8 cellular contexts compared by ENCODE assay signal in genomic region chr16:29810699-29811169, GRCh38. TPM values are rescaled to one million over a fixed set of nuclear protein-coding genes. Genes with fewer than 3 reads are reported as not detected.
DNase-seq lines count a peak whose midpoint lies in the region; ATAC-seq and TF ChIP-seq lines count a peak whose summit lies in the region.

No MANE protein-coding gene starts in this region.

- DNase-seq in Karpas-422 (peak; percentile 61), dorsolateral prefrontal cortex (no peak), middle frontal gyrus (ENCODE audit: extremely low spot score, low spot score) (no peak), occipital lobe (lab: John Stamatoyannopoulos, UW) (no peak)

- TF ChIP-seq CTCF in dorsolateral prefrontal cortex (IDR thresholded peaks at IDR 0.05 in 54 of 56, conservative IDR thresholded peaks at IDR 0.05 in 2 of 56; ENCODE audit: low read depth in 1 of 56, partially characterized antibody in 56 of 56), result no peak

- intact Hi-C loops in dorsolateral prefrontal cortex (cut with DNase I), result loop anchor here (5.0 to 10.0 kb wide), 4 partner anchors 92 to 847 kb away; partner anchors contain the start of genes HIRIP3 (in 2 of the 2), INO80E (in 2 of the 2), ASPHD1 (in 1 of the 2) and FBRS (in 1 of the 2)

- peak overlapping the region; percentile 98 for H3K9ac ChIP-seq in BLaER1
- H3K9ac ChIP-seq in Karpas-422 (ENCODE audit: low read length), result peak overlapping the region; percentile 96

- peak overlapping the region; percentile 77 for H3K27ac ChIP-seq in BLaER1
- peak overlapping the region; percentile 57 for H3K27ac ChIP-seq in Karpas-422 (ENCODE audit: low read length)
- peak overlapping the region in 58 of 59 donors; percentile 68 to 99 (median 96) for H3K27ac ChIP-seq in dorsolateral prefrontal cortex

- no peaks in the 10 kb centered on the region for H3K9me3 ChIP-seq in BLaER1
- H3K9me3 ChIP-seq in Karpas-422 (ENCODE audit: low read length), result no peaks in the 10 kb centered on the region
- no peaks in the 10 kb centered on the region for H3K9me3 ChIP-seq in neuron (ENCODE audit: low read length)

- no peak for ATAC-seq in GM21528 (IDR thresholded peaks at IDR 0.05; ENCODE audit: low FRiP score, unreplicated experiment)
- ATAC-seq in GM21526 (IDR thresholded peaks at IDR 0.05; ENCODE audit: low FRiP score, unreplicated experiment), result no peak

- H3K4me1 ChIP-seq in BLaER1 (peaks cover 64% of the 10 kb centered on the region), Karpas-422 (ENCODE audit: low read length) (peaks cover 77% of the 10 kb centered on the region), neuron (ENCODE audit: insufficient read depth, low read length) (peaks cover 62% of the 10 kb centered on the region)

- H3K79me2 ChIP-seq in Karpas-422 (ENCODE audit: low read length), result peaks cover 25% of the 10 kb centered on the region

- no peaks in the 10 kb centered on the region for H3K9me2 ChIP-seq in Karpas-422 (replicated peaks; ENCODE audit: insufficient read depth, low read length)

- H3K4me3 ChIP-seq in BLaER1 (peak overlapping the region; percentile 83), Karpas-422 (ENCODE audit: low read length) (peak overlapping the region; percentile 75; the same call in 1 of the 2 replicates), dorsolateral prefrontal cortex (peak overlapping the region in 53 of 59 donors; percentile 38 to 95 (median 83)), neuron (ENCODE audit: low read length) (peak overlapping the region; percentile 83)

- H3K27me3 ChIP-seq in BLaER1 (no peaks in the 10 kb centered on the region), Karpas-422 (ENCODE audit: low read length) (no peaks in the 10 kb centered on the region), dorsolateral prefrontal cortex (no peaks in the 10 kb centered on the region), neuron (ENCODE audit: insufficient read depth, low read length) (no peaks in the 10 kb centered on the region)

- H2AFZ ChIP-seq in Karpas-422 (ENCODE audit: low read length) (no peak overlapping the region), neuron (ENCODE audit: low read depth, low read length) (no peak overlapping the region)

- H3K36me3 ChIP-seq in BLaER1 (peaks cover 20% of the 10 kb centered on the region), Karpas-422 (ENCODE audit: insufficient read depth, low read length) (peaks cover 23% of the 10 kb centered on the region), neuron (ENCODE audit: insufficient read depth, low read length) (peaks cover 16% of the 10 kb centered on the region)

- peaks cover 37% of the 10 kb centered on the region for H4K20me1 ChIP-seq in BLaER1
- peaks cover 20% of the 10 kb centered on the region for H4K20me1 ChIP-seq in Karpas-422 (ENCODE audit: insufficient read depth, low read depth, low read length)

- peak overlapping the region; percentile 99 for H3K4me2 ChIP-seq in BLaER1
- H3K4me2 ChIP-seq in Karpas-422 (ENCODE audit: low read depth, low read length, poor library complexity, severe bottlenecking), result peak overlapping the region; percentile 80

RNA-seq across cellular contexts. Expression of gene PRRT2, which starts 1.3 kb away (rescaled TPM):
- 0.87 and 3.5 TPM in 2 replicates for total RNA-seq in Karpas-422 (2014; rRNA removed; shearing (Covaris generic); ENCODE audit: low replicate concordance)
- 100 to 1,000 TPM in 117 of 120 experiments, 10 to 100 TPM in 3; 59.4 to 245 (median 169) TPM for total RNA-seq in dorsolateral prefrontal cortex
- total RNA-seq in occipital lobe, result 20.6 TPM

RNA-seq across cellular contexts. Expression of gene MAZ, which starts 4.4 kb away (rescaled TPM):
- total RNA-seq in Karpas-422 (2014; rRNA removed; shearing (Covaris generic); ENCODE audit: low replicate concordance), result 118 and 320 TPM in 2 replicates
- 100 to 1,000 TPM; 133 to 275 (median 174) TPM for total RNA-seq in dorsolateral prefrontal cortex
- total RNA-seq in occipital lobe, result 271 TPM

RNA-seq across cellular contexts. Expression of gene PAGR1, which starts 5.2 kb away (rescaled TPM):
- 25.4 and 69.2 TPM in 2 replicates for total RNA-seq in Karpas-422 (2014; rRNA removed; shearing (Covaris generic); ENCODE audit: low replicate concordance)
- 10 to 100 TPM; 16.6 to 44.6 (median 24.7) TPM for total RNA-seq in dorsolateral prefrontal cortex
- 10.8 TPM for total RNA-seq in occipital lobe

RNA-seq across cellular contexts. Expression of gene MVP, which starts 9.5 kb away (rescaled TPM):
- 7.8 and 25.7 TPM in 2 replicates for total RNA-seq in Karpas-422 (2014; rRNA removed; shearing (Covaris generic); ENCODE audit: low replicate concordance)
- total RNA-seq in dorsolateral prefrontal cortex (10 to 100 TPM; 16.4 to 85.7 (median 36.1) TPM), occipital lobe (6.1 TPM)

RNA-seq across cellular contexts. Expression of gene KIF22, which starts 20.2 kb away (rescaled TPM):
- total RNA-seq in Karpas-422 (2014; rRNA removed; shearing (Covaris generic); ENCODE audit: low replicate concordance), result 75.4 and 105 TPM in 2 replicates
- 10 to 100 TPM; 10.5 to 31.6 (median 21.6) TPM for total RNA-seq in dorsolateral prefrontal cortex
- total RNA-seq in occipital lobe, result 35.7 TPM
